ENCODE assay signal across 17 cellular contexts in genomic region chr2:33579226-33579625, GRCh38.
"Had no signal": no experiment of that assay in that cellular context is flagged by ENCODE, and none has a peak within 500 bp of the region (broad histone marks: within the 10 kb centered on the region; RNA-seq: fewer than 3 reads in every experiment).

No MANE protein-coding gene starts in this region.

- H3K4me1 ChIP-seq: psoas muscle, right lobe of liver had no signal

- H3K4me1 Mint-ChIP-seq: stimulated activated effector memory CD8-positive, alpha-beta T cell treated with anti-CD3 and anti-CD28 coated beads, Interleukin-12 subunit alpha, Interleukin-12 subunit beta, amount 100 ng/mL, for 72 hours had no signal

- H3K4me3 Mint-ChIP-seq: naive thymus-derived CD8-positive, alpha-beta T cell; stimulated activated effector memory CD8-positive, alpha-beta T cell treated with anti-CD3 and anti-CD28 coated beads, Interleukin-12 subunit alpha, Interleukin-12 subunit beta, amount 100 ng/mL, for 72 hours had no signal

- H3K36me3 ChIP-seq: right lobe of liver, transverse colon had no signal

- DNase-seq: effector CD8-positive, alpha-beta T cell; glutamatergic neuron; islet precursor cell; mammary epithelial cell; mucosa of descending colon; naive thymus-derived CD8-positive, alpha-beta T cell; psoas muscle; retina; right lobe of liver; stimulated activated CD4-positive, alpha-beta T cell treated with anti-CD3 and anti-CD28 coated beads, Interleukin-4, amount 100 ng/mL, for 1 hour; stimulated activated CD8-positive, alpha-beta memory T cell treated with anti-CD3 and anti-CD28 coated beads, Interleukin-4, amount 100 ng/mL, for 48 hours; stimulated activated naive CD8-positive, alpha-beta T cell treated with anti-CD3 and anti-CD28 coated beads, Interleukin-15, Interleukin-2, amounts not matched to agents 100 U/mL and 50 U/mL, for 24 hours; transverse colon had no signal

- H3K9me3 ChIP-seq: gastroesophageal sphincter, mucosa of descending colon, neutrophil, psoas muscle, right lobe of liver, transverse colon had no signal

- H3K27ac Mint-ChIP-seq: stimulated activated effector memory CD8-positive, alpha-beta T cell treated with anti-CD3 and anti-CD28 coated beads, Interleukin-12 subunit alpha, Interleukin-12 subunit beta, amount 100 ng/mL, for 72 hours had no signal

- H3K27ac ChIP-seq: coronary artery, gastroesophageal sphincter, neutrophil, psoas muscle, right lobe of liver, transverse colon had no signal

- H3K9me3 Mint-ChIP-seq: naive thymus-derived CD8-positive, alpha-beta T cell; stimulated activated effector memory CD8-positive, alpha-beta T cell treated with anti-CD3 and anti-CD28 coated beads, Interleukin-12 subunit alpha, Interleukin-12 subunit beta, amount 100 ng/mL, for 72 hours had no signal

- H3K27me3 ChIP-seq: gastroesophageal sphincter, neutrophil, right lobe of liver, transverse colon had no signal

- H3K27me3 Mint-ChIP-seq: naive thymus-derived CD8-positive, alpha-beta T cell had no signal

- H3K4me3 ChIP-seq: coronary artery, gastroesophageal sphincter, mucosa of descending colon, psoas muscle, right lobe of liver, transverse colon had no signal
